In the genomic region with DNA sequence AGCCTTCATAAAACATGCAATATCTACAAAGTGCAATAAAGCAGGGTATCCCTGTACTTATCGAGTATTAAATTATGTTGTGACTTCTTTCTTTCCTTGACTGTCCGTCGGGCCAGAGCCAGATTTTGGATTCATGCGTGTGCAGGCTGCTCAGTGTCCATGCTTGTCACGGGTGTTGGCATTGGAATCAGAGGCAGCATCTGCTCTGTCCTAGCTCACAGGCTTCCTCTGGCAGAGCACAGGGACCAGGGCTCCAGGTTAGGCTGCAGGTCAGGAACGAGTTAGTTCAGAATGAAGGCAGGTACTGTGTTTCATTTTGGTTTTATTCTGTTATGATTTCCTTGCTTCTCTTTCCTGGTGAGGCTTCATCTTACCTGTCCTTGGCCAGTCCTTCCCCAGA, we compare ENCODE assay signal across 34 cellular contexts.
"Had no signal": no experiment of that assay in that cellular context is flagged by ENCODE, and none has a peak within 500 bp of the region (broad histone marks: within the 10 kb centered on the region; RNA-seq: fewer than 3 reads in every experiment).

No MANE protein-coding gene starts in this region.

- DNase-seq: activated effector memory CD4-positive, alpha-beta T cell treated with anti-CD3 and anti-CD28 coated beads, Interleukin-2, amount 50 U/mL, for 16 hours; activated effector memory CD4-positive, alpha-beta T cell treated with Interleukin-2 at 50 U/mL for 16 hours; activated gamma-delta T cell; activated gamma-delta T cell treated with Interleukin-2 at 50 U/mL for 16 hours; activated naive CD4-positive, alpha-beta T cell; activated naive CD4-positive, alpha-beta T cell treated with anti-CD3 and anti-CD28 coated beads for 36 hours; activated naive CD4-positive, alpha-beta T cell treated with anti-CD3 and anti-CD28 coated beads, Interleukin-2, amount 10 ng/mL, durations not matched to agents 7 days and 5 days; activated naive CD4-positive, alpha-beta T cell treated with anti-CD3 and anti-CD28 coated beads, Interleukin-2, amount 50 U/mL, for 16 hours; activated naive CD4-positive, alpha-beta T cell treated with Interleukin-2 at 50 U/mL for 16 hours; activated naive CD8-positive, alpha-beta T cell treated with anti-CD3 and anti-CD28 coated beads, Interleukin-2, amount 10 ng/mL, durations not matched to agents 7 days and 5 days; activated naive CD8-positive, alpha-beta T cell treated with anti-CD3 and anti-CD28 coated beads, Interleukin-2, amount 50 U/mL, for 24 hours; activated T-cell treated with anti-CD3 and anti-CD28 coated beads, Interleukin-2, amount 50 U/mL, for 1 hour; activated T-cell treated with anti-CD3 and anti-CD28 coated beads, Interleukin-2, amount 50 U/mL, for 24 hours; activated T-cell treated with anti-CD3 and anti-CD28 coated beads, Interleukin-2, amount 50 U/mL, for 4 hours; activated T-cell treated with anti-CD3 and anti-CD28 coated beads, Interleukin-2, amount 50 U/mL, for 48 hours; activated T-cell treated with anti-CD3 and anti-CD28 coated beads, Interleukin-2, amount 50 U/mL, for 72 hours; adrenal gland; amniotic stem cell; amygdala; anterior cingulate cortex; aorta; body of pancreas; brain microvascular endothelial cell; central memory CD4-positive, alpha-beta T cell had no signal

- H3K36me3 Mint-ChIP-seq: brain had no signal

- H3K36me3 ChIP-seq: adrenal gland, ascending aorta, brain microvascular endothelial cell, breast epithelium, cardiac muscle cell had no signal

- H3K4me3 Mint-ChIP-seq: activated naive CD4-positive, alpha-beta T cell treated with anti-CD3 and anti-CD28 coated beads for 36 hours; activated naive CD4-positive, alpha-beta T cell treated with anti-CD3 and anti-CD28 coated beads, Interleukin-2, amount 10 ng/mL, durations not matched to agents 7 days and 5 days; activated naive CD4-positive, alpha-beta T cell treated with anti-CD3 and anti-CD28 coated beads, Interleukin-2, amount 50 U/mL, for 24 hours; activated naive CD8-positive, alpha-beta T cell; activated naive CD8-positive, alpha-beta T cell treated with anti-CD3 and anti-CD28 coated beads, Interleukin-2, amount 10 ng/mL, durations not matched to agents 7 days and 5 days; activated naive CD8-positive, alpha-beta T cell treated with anti-CD3 and anti-CD28 coated beads, Interleukin-2, amount 50 U/mL, for 24 hours; activated T-cell treated with anti-CD3 and anti-CD28 coated beads, Interleukin-2, amount 50 U/mL, for 24 hours; activated T-cell treated with anti-CD3 and anti-CD28 coated beads, Interleukin-2, amount 50 U/mL, for 4 hours; activated T-helper 1 cell treated with anti-CD3 and anti-CD28 coated beads, Interleukin-12 subunit alpha, Interleukin-12 subunit beta, Interleukin-2, Interleukin-4 antibody, amounts not matched to agents 30 ng/mL and 10 ng/mL and 1 ng/mL, durations not matched to agents 14 hours and 24 hours and 36 hours; activated T-helper 17 cell treated with anti-CD3 and anti-CD28 coated beads, Interleukin-2, amount 50 U/mL, for 72 hours; brain; central memory CD8-positive, alpha-beta T cell had no signal

- H3K9me3 Mint-ChIP-seq: activated naive CD4-positive, alpha-beta T cell treated with anti-CD3 and anti-CD28 coated beads, Interleukin-2, amount 50 U/mL, for 24 hours had no signal

- H3K27me3 Mint-ChIP-seq: central memory CD8-positive, alpha-beta T cell had no signal

- H3K4me3 ChIP-seq: adrenal gland, ascending aorta, body of pancreas, breast epithelium, cardiac muscle cell had no signal

- H3K27ac ChIP-seq: adrenal gland, ascending aorta, body of pancreas, brain microvascular endothelial cell, breast epithelium, cardiac muscle cell had no signal

- H3K4me1 Mint-ChIP-seq: activated naive CD4-positive, alpha-beta T cell treated with anti-CD3 and anti-CD28 coated beads, Interleukin-2, amount 50 U/mL, for 24 hours; activated naive CD8-positive, alpha-beta T cell treated with anti-CD3 and anti-CD28 coated beads, Interleukin-2, amount 50 U/mL, for 24 hours; activated T-helper 17 cell treated with anti-CD3 and anti-CD28 coated beads, Interleukin-2, amount 50 U/mL, for 72 hours had no signal

- H3K27ac Mint-ChIP-seq: activated naive CD4-positive, alpha-beta T cell treated with anti-CD3 and anti-CD28 coated beads for 36 hours; activated naive CD4-positive, alpha-beta T cell treated with anti-CD3 and anti-CD28 coated beads, Interleukin-2, amount 10 ng/mL, durations not matched to agents 7 days and 5 days; activated naive CD4-positive, alpha-beta T cell treated with anti-CD3 and anti-CD28 coated beads, Interleukin-2, amount 50 U/mL, for 24 hours; activated naive CD4-positive, alpha-beta T cell treated with anti-CD3 and anti-CD28 coated beads, Interleukin-2, amount 50 U/mL, for 72 hours; activated naive CD8-positive, alpha-beta T cell; activated naive CD8-positive, alpha-beta T cell treated with anti-CD3 and anti-CD28 coated beads, Interleukin-2, amount 10 ng/mL, durations not matched to agents 7 days and 5 days; activated naive CD8-positive, alpha-beta T cell treated with anti-CD3 and anti-CD28 coated beads, Interleukin-2, amount 50 U/mL, for 24 hours; activated T-cell treated with anti-CD3 and anti-CD28 coated beads, Interleukin-2, amount 50 U/mL, for 24 hours; activated T-helper 1 cell treated with anti-CD3 and anti-CD28 coated beads, Interleukin-12 subunit alpha, Interleukin-12 subunit beta, Interleukin-2, Interleukin-4 antibody, amounts not matched to agents 30 ng/mL and 10 ng/mL and 1 ng/mL, durations not matched to agents 14 hours and 24 hours and 36 hours; activated T-helper 17 cell treated with anti-CD3 and anti-CD28 coated beads, Interleukin-2, amount 50 U/mL, for 72 hours; brain had no signal

- H3K4me1 ChIP-seq: adrenal gland, body of pancreas, breast epithelium had no signal
